15 cellular contexts compared by ENCODE assay signal in genomic region chr20:16241911-16242310, GRCh38.
DNase-seq lines count a peak whose midpoint lies in the region; TF ChIP-seq lines count a peak whose summit lies in the region.
"Had no signal": no experiment of that assay in that cellular context is flagged by ENCODE, and none has a peak within 500 bp of the region (broad histone marks: within the 10 kb centered on the region; RNA-seq: fewer than 3 reads in every experiment).

No MANE protein-coding gene starts in this region.

- H3K4me1 ChIP-seq in mammary epithelial cell (ENCODE audit: insufficient read depth, low read length): no peaks in the 10 kb centered on the region
- H3K4me1 ChIP-seq in stomach: no peaks in the 10 kb centered on the region
- H3K4me1 ChIP-seq in transverse colon: no peaks in the 10 kb centered on the region

- H3K79me2 ChIP-seq in mammary epithelial cell (ENCODE audit: insufficient read depth, low read length): no peaks in the 10 kb centered on the region

- no TSS peak for BruUV-seq in mammary epithelial cell (replicated peaks; lab: Mats Ljungman, UMichigan)

- H3K4me3 ChIP-seq in LNCaP clone FGC (ENCODE audit: low read depth, low read length): no peak overlapping the region
- H3K4me3 ChIP-seq in mammary epithelial cell (replicated peaks in 1 of 3; ENCODE audit: insufficient read depth in 1 of 3, low read depth in 2 of 3, low read length in 3 of 3): no peak overlapping the region
- no peak overlapping the region for H3K4me3 ChIP-seq in H7 (ENCODE audit: insufficient read depth, low read depth, low read length)
- no peak overlapping the region for H3K4me3 ChIP-seq in MG63
- H3K4me3 ChIP-seq in stomach: no peak overlapping the region
- H3K4me3 ChIP-seq in transverse colon: no peak overlapping the region

- no peaks in the 10 kb centered on the region for H4K20me1 ChIP-seq in mammary epithelial cell (ENCODE audit: insufficient read depth, low read length)

- no peak for TF ChIP-seq POLR2A in stomach (IDR thresholded peaks at IDR 0.05)
- no peak for TF ChIP-seq POLR2A in transverse colon (IDR thresholded peaks at IDR 0.05)

- no peak overlapping the region for H3K4me2 ChIP-seq in mammary epithelial cell (ENCODE audit: insufficient read depth, low read depth, low read length)

- H3K36me3 ChIP-seq in mammary epithelial cell (ENCODE audit: insufficient read depth, low read length): no peaks in the 10 kb centered on the region
- no peaks in the 10 kb centered on the region for H3K36me3 ChIP-seq in H7 (replicated peaks; ENCODE audit: control insufficient read depth, insufficient read depth, low read length)
- no peaks in the 10 kb centered on the region for H3K36me3 ChIP-seq in MG63
- no peaks in the 10 kb centered on the region for H3K36me3 ChIP-seq in stomach
- H3K36me3 ChIP-seq in transverse colon: no peaks in the 10 kb centered on the region

- DNase-seq in D341Med (ENCODE audit: low spot score): peak; percentile 56
- no peak for DNase-seq in LNCaP clone FGC (ENCODE audit: low read depth)
- peak; percentile 11 for DNase-seq in mammary epithelial cell
- peak; percentile 25 for DNase-seq in medulla oblongata (ENCODE audit: extremely low spot score)
- DNase-seq in H7: no peak
- no peak for DNase-seq in MG63
- no peak for DNase-seq in stomach
- no peak for DNase-seq in transverse colon
- DNase-seq: activated CD4-positive, CD25-positive, alpha-beta regulatory T cell treated with anti-CD3 and anti-CD28 coated beads, Interleukin-2, amount 50 U/mL, for 72 hours; activated T-cell treated with anti-CD3 and anti-CD28 coated beads, Interleukin-2, amount 50 U/mL, for 72 hours; amniotic stem cell; effector memory CD8-positive, alpha-beta T cell; NCI-H446; stimulated activated CD4-positive, alpha-beta T cell treated with anti-CD3 and anti-CD28 coated beads, Interleukin-1b, Interleukin-23, amount 100 ng/mL, for 48 hours; stimulated activated naive CD4-positive, alpha-beta T cell treated with Interleukin-2 at 50 U/mL for 16 hours had no signal

- dilution Hi-C loops in mammary epithelial cell (cut with HindIII; ENCODE audit: low sequenced_read_pairs): no loop called here

- H2AFZ ChIP-seq in mammary epithelial cell (ENCODE audit: low read depth, low read length): no peak overlapping the region

- TF ChIP-seq CTCF in LNCaP clone FGC (IDR thresholded peaks at IDR 0.05; ENCODE audit: control insufficient read depth, extremely low read depth, insufficient read depth): peak; percentile 20; the same call in 1 of the 2 replicates
- TF ChIP-seq CTCF in mammary epithelial cell (conservative IDR thresholded peaks at IDR 0.05 in 1 of 2, IDR thresholded peaks at IDR 0.05 in 1 of 2; ENCODE audit: extremely low read depth in 1 of 2, insufficient read depth in 1 of 2, low read depth in 1 of 2, low read length in 2 of 2): peak in 1 of 2 donors; percentile 18
- TF ChIP-seq CTCF in stomach (IDR thresholded peaks at IDR 0.05): no peak
- TF ChIP-seq CTCF in transverse colon (IDR thresholded peaks at IDR 0.05): no peak

- H3K9ac ChIP-seq in mammary epithelial cell (ENCODE audit: insufficient read depth, low read length): no peak overlapping the region

- in situ Hi-C loops in mammary epithelial cell (cut with MboI; ENCODE audit: low sequenced_read_pairs in 2 of 2) (no loop called here), transverse colon (cut with MboI; ENCODE audit: low pct_ligation_motif_present in 1 of 4, low pct_unique_long_range_greater_than_20kb in 1 of 4, low sequenced_read_pairs in 3 of 4) (no loop called here)

- TF ChIP-seq EP300 in stomach (IDR thresholded peaks at IDR 0.05) (no peak), transverse colon (IDR thresholded peaks at IDR 0.05; ENCODE audit: low read depth) (no peak)

- H3K9me3 ChIP-seq in mammary epithelial cell (replicated peaks; ENCODE audit: insufficient read depth, low read length) (no peaks in the 10 kb centered on the region), MG63 (no peaks in the 10 kb centered on the region), stomach (peaks cover 0 to 30% (median 19%) of the 10 kb centered on the region in 4 donors), transverse colon (no peaks in the 10 kb centered on the region)

- H3K27me3 ChIP-seq in mammary epithelial cell (ENCODE audit: insufficient read depth, low read length) (no peaks in the 10 kb centered on the region), H7 (ENCODE audit: control insufficient read depth, insufficient read depth, low read length) (no peaks in the 10 kb centered on the region), MG63 (no peaks in the 10 kb centered on the region), stomach (no peaks in the 10 kb centered on the region), transverse colon (no peaks in the 10 kb centered on the region)

- H3K27ac ChIP-seq in mammary epithelial cell (ENCODE audit: insufficient read depth, low read depth, low read length): no peak overlapping the region
- H3K27ac ChIP-seq in stomach: no peak overlapping the region
- no peak overlapping the region for H3K27ac ChIP-seq in transverse colon

- intact Hi-C loops in mammary epithelial cell (cut with micrococcal nuclease) (no loop called here), stomach (cut with DNase I; ENCODE audit: low total_unique reads) (no loop called here), transverse colon (cut with DNase I; ENCODE audit: low total_unique reads) (no loop called here)

- CTCF ChIA-PET in mammary epithelial cell (lab: Charles Lee; ENCODE audit: low non-redundant PET): no interaction called here

Comparison
In these comparisons a context has a peak if more than half of its experiments do, and no peak if none do; other contexts are left out.
1. DNase-seq: peak in D341Med (single experiment), mammary epithelial cell (single experiment) and medulla oblongata (single experiment); none in LNCaP clone FGC (single experiment), H7 (single experiment), MG63 (single experiment), stomach (single experiment) and transverse colon (single experiment).